Comparison of ENCODE assay signal across 1 cellular context in the genomic region with DNA sequence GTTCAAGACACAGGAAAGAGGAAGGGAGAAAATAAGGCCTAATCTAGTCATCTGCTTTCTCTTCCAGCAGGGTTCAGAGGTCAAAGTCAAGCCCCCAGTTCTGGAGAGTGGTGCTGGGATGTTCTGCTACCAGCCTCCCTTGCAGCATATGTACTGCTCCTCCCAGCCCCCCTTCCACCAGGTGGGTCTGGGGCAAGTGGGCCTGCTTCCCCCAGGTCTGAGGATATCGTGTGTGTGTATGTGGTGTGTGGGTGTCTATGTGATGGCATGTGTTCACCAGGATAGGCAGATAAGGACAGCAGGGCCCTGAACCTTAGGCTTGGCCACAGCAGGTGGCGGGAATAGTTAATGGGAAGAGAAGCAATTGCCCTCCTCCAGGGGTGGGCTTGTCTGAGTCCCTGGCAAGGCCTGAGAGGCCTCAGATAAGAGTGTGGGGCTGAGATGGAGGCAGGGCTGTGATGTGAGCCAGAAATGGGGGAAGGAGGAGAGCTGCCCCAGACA.
TF ChIP-seq lines count a peak whose summit lies in the region.

No MANE protein-coding gene starts in this region.

TF ChIP-seq in H1, 55 proteins besides CTCF, POLR2A, EP300 and RAD21:
- TF ChIP-seq TCF12 (IDR thresholded peaks at IDR 0.05; ENCODE audit: low read depth, low read length) (no peak), EZH2 (IDR thresholded peaks at IDR 0.05; ENCODE audit: low read depth, low read length, severe bottlenecking) (no peak)
TF ChIP-seq in H1: peak in this region for 0.
